In the genomic region with DNA sequence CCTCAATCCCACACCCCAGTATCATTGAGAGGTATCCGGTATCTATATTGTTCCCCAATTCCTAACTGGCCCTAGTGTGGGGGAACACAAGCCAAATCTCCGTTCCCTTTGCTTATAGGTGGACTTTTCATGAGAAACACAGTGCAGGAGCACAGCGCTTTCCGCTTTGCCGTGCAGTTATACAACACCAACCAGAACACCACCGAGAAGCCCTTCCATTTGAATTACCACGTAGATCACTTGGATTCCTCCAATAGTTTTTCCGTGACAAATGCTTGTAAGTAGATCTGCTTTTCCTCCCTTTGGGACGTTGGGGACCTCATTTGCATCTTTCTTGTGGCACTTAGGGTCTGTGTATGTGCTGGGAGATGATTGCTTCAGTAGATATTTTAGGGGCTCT, we compare ENCODE assay signal across 18 cellular contexts. TPM values are rescaled to one million over a fixed set of nuclear protein-coding genes. Genes with fewer than 3 reads are reported as not detected.
DNase-seq lines count a peak whose midpoint lies in the region; ATAC-seq, FAIRE-seq and TF ChIP-seq lines count a peak whose summit lies in the region.
"Had no signal": no experiment of that assay in that cellular context is flagged by ENCODE, and none has a peak within 500 bp of the region (broad histone marks: within the 10 kb centered on the region; RNA-seq: fewer than 3 reads in every experiment).

No MANE protein-coding gene starts in this region.

- DNase-seq in NCI-H748 (lab: John Stamatoyannopoulos, UW; ENCODE audit: unreplicated experiment) (peak; percentile 24), NCI-H748 treated with DMSO at 0.1 percent for 48 hours (lab: John Stamatoyannopoulos, UW) (no peak), brain microvascular endothelial cell (no peak), thoracic aorta (ENCODE audit: low spot score) (no peak), HuH-7 (ENCODE audit: low spot score) (no peak)
- DNase-seq in activated CD4-positive, alpha-beta T cell treated with anti-CD3 and anti-CD28 coated beads for 48 hours, result no peak
- no peak for DNase-seq in stimulated activated CD4-positive, alpha-beta T cell treated with anti-CD3 and anti-CD28 coated beads, Interleukin-12 subunit alpha, Interleukin-12 subunit beta, amount 100 ng/mL, for 4 hours
- DNase-seq: activated CD8-positive, alpha-beta T cell treated with anti-CD3 and anti-CD28 coated beads for 36 hours; activated effector memory CD4-positive, alpha-beta T cell treated with anti-CD3 and anti-CD28 coated beads, Interleukin-2, amount 50 U/mL, for 16 hours; cerebellar nuclear complex; COR-L47; esophagus squamous epithelium; Kasumi-1; SJCRH30 had no signal

- ATAC-seq in thoracic aorta (ENCODE audit: insufficient number of reproducible peaks, low FRiP score, low read depth), result no peak
- ATAC-seq: activated CD8-positive, alpha-beta T cell treated with anti-CD3 and anti-CD28 coated beads for 36 hours had no signal

- no peaks in the 10 kb centered on the region for H3K4me1 ChIP-seq in thoracic aorta (ENCODE audit: control insufficient read depth in 1 of 2, low read depth in 2 of 2)
- H3K4me1 ChIP-seq: SJCRH30 had no signal

- no peaks in the 10 kb centered on the region for H3K9me3 ChIP-seq in thoracic aorta
- H3K9me3 ChIP-seq: esophagus squamous epithelium, SJCRH30 had no signal

- H3K4me3 ChIP-seq in brain microvascular endothelial cell (ENCODE audit: low read depth, low read length), result peak overlapping the region; percentile 56
- H3K4me3 ChIP-seq in thoracic aorta, result peak overlapping the region; percentile 72
- H3K4me3 ChIP-seq: SJCRH30 had no signal

- in situ Hi-C loops in brain microvascular endothelial cell (cut with HindIII; ENCODE audit: low pct_ligation_motif_present, low sequenced_read_pairs), result no loop called here

- H3K36me3 ChIP-seq in brain microvascular endothelial cell (replicated peaks), result no peaks in the 10 kb centered on the region
- H3K36me3 ChIP-seq in thoracic aorta, result no peaks in the 10 kb centered on the region
- H3K36me3 ChIP-seq: esophagus squamous epithelium, SJCRH30 had no signal

- TF ChIP-seq CTCF in brain microvascular endothelial cell (IDR thresholded peaks at IDR 0.05; ENCODE audit: low read depth, low read length, missing control alignments) (no peak), thoracic aorta (IDR thresholded peaks at IDR 0.05) (no peak)

- H3K27ac ChIP-seq in brain microvascular endothelial cell, result no peak overlapping the region
- H3K27ac ChIP-seq in thoracic aorta, result peak overlapping the region in 1 of 2 donors; percentile 49
- H3K27ac ChIP-seq: 22Rv1, esophagus squamous epithelium, SJCRH30 had no signal

- peak; percentile 96 for FAIRE-seq in islet of Langerhans (lab: Jason Lieb, UNC)
- FAIRE-seq: H54, TTC549 had no signal

- H3K27me3 ChIP-seq in brain microvascular endothelial cell (replicated peaks), result no peaks in the 10 kb centered on the region
- H3K27me3 ChIP-seq in thoracic aorta (replicated peaks; ENCODE audit: insufficient read depth), result no peaks in the 10 kb centered on the region
- H3K27me3 ChIP-seq: SJCRH30 had no signal

RNA-seq across cellular contexts. Expression of gene GRIA3, which starts 1.6 kb away (rescaled TPM):
- 1 to 10 TPM; 6.0 to 7.9 TPM for total RNA-seq in thoracic aorta
- total RNA-seq: activated CD8-positive, alpha-beta T cell treated with anti-CD3 and anti-CD28 coated beads for 36 hours; SJCRH30 had no signal
